ENCODE assay signal across 1 cellular context in the genomic region with DNA sequence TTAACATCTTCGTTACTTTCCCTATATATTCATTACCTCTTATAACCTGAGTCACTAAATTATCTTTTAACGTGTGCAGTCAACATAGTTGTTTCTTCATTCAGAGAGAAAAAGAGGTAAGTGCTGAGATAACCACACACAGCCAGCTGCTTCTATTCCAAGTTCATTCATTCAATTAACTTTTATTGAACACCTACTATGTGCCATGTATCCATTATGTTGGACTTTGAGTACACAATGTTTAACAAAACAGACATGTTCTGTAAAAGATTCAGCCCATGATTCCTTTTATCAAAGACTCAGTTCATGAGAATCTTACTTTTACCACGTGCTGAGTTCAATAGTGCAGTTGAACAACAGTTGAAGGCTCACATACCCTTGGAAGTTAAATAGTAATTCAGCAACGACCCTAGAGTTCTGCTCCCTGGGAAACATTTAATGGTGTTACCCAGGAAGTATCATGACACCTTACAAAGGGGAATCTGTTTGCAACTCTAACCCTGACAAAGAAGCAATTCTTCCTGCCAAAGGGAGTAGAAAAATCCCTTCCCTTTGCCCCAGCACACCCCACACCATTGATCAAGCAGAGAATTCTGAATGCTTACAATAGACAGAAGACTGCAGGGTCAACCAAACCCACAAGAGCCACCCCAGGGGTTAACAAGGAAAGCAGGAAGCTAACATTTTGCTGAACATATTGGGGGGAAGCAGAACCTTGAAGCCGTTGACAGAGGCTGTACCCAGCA.
TF ChIP-seq lines count a peak whose summit lies in the region.

No MANE protein-coding gene starts in this region.

TF ChIP-seq in H1, 55 proteins besides CTCF, POLR2A, EP300 and RAD21 (continued from another document):
- TF ChIP-seq TBP (IDR thresholded peaks at IDR 0.05; ENCODE audit: low read depth, low read length) (peak; percentile 42; the same call in 1 of the 2 replicates), RNF2 (IDR thresholded peaks at IDR 0.05; ENCODE audit: borderline replicate concordance, low read depth, low read length, missing control alignments, poor library complexity, severe bottlenecking) (no peak)
